In the genomic region with DNA sequence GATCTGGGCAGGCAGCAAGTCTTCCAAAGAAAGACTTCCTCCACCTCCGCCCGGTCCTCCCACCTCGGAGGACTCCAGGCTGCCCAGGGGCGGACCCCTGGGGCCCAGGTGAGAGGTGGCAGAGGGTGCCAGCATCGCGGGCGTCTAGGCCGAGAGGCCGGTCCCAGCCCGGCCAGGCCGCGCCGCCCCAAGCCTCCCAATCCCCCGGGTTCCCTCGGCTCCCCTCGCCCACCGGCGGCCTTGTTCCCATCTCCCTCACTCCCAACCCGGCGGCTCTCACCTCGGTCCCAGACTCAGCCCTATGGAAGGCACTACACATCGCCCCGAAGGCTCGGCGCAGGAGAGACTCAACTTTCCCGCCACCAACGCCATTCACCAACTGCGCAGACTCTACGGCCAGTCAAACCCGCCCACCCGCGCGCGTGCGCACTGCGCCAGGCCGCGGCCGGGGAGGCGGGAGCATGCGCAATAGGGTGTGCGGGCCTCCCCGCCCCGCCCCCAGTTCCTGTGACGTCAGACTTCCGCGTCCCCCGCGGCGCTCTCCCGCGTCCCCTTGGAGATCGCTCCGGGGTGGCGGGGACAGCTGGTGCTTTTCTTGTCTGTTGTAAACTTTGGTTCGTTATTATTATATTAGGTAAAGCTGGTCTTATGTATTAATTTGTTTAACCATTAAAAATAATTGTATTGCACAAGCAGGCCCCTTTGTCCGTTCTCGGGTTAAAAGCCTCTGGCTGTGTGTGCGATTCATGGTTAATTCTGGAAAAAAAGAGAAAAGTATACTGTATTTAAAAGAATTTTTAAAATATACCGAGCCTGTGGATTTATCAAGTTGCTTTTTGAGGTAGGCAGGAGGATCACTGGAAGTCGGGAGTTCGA, we compare ENCODE assay signal across 1 cellular context.
TF ChIP-seq lines count a peak whose summit lies in the region.

A gene (minus strand): TSS at position 381 of the 876 bp plus-strand sequence. CDS start 62 bp downstream, at position 319.

TF ChIP-seq in HepG2, 621 proteins besides CTCF, POLR2A, EP300 and RAD21 (continued from another document and continues in another):
- no peak for TF ChIP-seq PITX1 (CRISPR knock-in tag; IDR thresholded peaks at IDR 0.05)
- TF ChIP-seq, protein P1, sequence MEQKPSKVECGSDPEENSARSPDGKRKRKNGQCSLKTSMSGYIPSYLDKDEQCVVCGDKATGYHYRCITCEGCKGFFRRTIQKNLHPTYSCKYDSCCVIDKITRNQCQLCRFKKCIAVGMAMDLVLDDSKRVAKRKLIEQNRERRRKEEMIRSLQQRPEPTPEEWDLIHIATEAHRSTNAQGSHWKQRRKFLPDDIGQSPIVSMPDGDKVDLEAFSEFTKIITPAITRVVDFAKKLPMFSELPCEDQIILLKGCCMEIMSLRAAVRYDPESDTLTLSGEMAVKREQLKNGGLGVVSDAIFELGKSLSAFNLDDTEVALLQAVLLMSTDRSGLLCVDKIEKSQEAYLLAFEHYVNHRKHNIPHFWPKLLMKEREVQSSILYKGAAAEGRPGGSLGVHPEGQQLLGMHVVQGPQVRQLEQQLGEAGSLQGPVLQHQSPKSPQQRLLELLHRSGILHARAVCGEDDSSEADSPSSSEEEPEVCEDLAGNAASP (CRISPR knock-in tag; IDR thresholded peaks at IDR 0.05; ENCODE audit: borderline replicate concordance), result 0 out of 2 replicates have a peak, but pooled peaks have one; percentile 42
- peak; percentile 82 for TF ChIP-seq YEATS2 (CRISPR knock-in tag; IDR thresholded peaks at IDR 0.05; ENCODE audit: borderline replicate concordance)
- 0 out of 2 replicates have a peak, but pooled peaks have one; percentile 28 for TF ChIP-seq ZNF552 (CRISPR knock-in tag; IDR thresholded peaks at IDR 0.05; ENCODE audit: borderline replicate concordance)
- TF ChIP-seq ZNF878 (CRISPR knock-in tag; IDR thresholded peaks at IDR 0.05), result peak; percentile 19; the same call in 1 of the 2 replicates
- TF ChIP-seq ZMYM3 (CRISPR knock-in tag; IDR thresholded peaks at IDR 0.05), result 0 out of 2 replicates have a peak, but pooled peaks have one; percentile 8
- peak; percentile 70 for TF ChIP-seq TAF1 (CRISPR knock-in tag; IDR thresholded peaks at IDR 0.05)
- TF ChIP-seq SMYD3 (CRISPR knock-in tag; IDR thresholded peaks at IDR 0.05), result no peak
- peak; percentile 83 for TF ChIP-seq ASH2L (IDR thresholded peaks at IDR 0.05; ENCODE audit: insufficient read length, low read depth, low read length)
- TF ChIP-seq ZNF670 (CRISPR knock-in tag; IDR thresholded peaks at IDR 0.05; ENCODE audit: borderline replicate concordance), result 0 out of 2 replicates have a peak, but pooled peaks have one; percentile 49
- TF ChIP-seq, protein P2, sequence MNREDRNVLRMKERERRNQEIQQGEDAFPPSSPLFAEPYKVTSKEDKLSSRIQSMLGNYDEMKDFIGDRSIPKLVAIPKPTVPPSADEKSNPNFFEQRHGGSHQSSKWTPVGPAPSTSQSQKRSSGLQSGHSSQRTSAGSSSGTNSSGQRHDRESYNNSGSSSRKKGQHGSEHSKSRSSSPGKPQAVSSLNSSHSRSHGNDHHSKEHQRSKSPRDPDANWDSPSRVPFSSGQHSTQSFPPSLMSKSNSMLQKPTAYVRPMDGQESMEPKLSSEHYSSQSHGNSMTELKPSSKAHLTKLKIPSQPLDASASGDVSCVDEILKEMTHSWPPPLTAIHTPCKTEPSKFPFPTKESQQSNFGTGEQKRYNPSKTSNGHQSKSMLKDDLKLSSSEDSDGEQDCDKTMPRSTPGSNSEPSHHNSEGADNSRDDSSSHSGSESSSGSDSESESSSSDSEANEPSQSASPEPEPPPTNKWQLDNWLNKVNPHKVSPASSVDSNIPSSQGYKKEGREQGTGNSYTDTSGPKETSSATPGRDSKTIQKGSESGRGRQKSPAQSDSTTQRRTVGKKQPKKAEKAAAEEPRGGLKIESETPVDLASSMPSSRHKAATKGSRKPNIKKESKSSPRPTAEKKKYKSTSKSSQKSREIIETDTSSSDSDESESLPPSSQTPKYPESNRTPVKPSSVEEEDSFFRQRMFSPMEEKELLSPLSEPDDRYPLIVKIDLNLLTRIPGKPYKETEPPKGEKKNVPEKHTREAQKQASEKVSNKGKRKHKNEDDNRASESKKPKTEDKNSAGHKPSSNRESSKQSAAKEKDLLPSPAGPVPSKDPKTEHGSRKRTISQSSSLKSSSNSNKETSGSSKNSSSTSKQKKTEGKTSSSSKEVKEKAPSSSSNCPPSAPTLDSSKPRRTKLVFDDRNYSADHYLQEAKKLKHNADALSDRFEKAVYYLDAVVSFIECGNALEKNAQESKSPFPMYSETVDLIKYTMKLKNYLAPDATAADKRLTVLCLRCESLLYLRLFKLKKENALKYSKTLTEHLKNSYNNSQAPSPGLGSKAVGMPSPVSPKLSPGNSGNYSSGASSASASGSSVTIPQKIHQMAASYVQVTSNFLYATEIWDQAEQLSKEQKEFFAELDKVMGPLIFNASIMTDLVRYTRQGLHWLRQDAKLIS (CRISPR knock-in tag; IDR thresholded peaks at IDR 0.05), result no peak
- peak; percentile 54; the same call in 1 of the 2 replicates for TF ChIP-seq REPIN1 (CRISPR knock-in tag; IDR thresholded peaks at IDR 0.05; ENCODE audit: borderline replicate concordance, low read depth)
- no peak for TF ChIP-seq ZNF354B (CRISPR knock-in tag; IDR thresholded peaks at IDR 0.05)
- TF ChIP-seq SP2 (CRISPR knock-in tag; IDR thresholded peaks at IDR 0.05), result peak; percentile 78
- TF ChIP-seq ZNF652 (CRISPR knock-in tag; IDR thresholded peaks at IDR 0.05; ENCODE audit: borderline replicate concordance, low read depth), result 0 out of 2 replicates have a peak, but pooled peaks have one; percentile 21
- TF ChIP-seq, protein P3, sequence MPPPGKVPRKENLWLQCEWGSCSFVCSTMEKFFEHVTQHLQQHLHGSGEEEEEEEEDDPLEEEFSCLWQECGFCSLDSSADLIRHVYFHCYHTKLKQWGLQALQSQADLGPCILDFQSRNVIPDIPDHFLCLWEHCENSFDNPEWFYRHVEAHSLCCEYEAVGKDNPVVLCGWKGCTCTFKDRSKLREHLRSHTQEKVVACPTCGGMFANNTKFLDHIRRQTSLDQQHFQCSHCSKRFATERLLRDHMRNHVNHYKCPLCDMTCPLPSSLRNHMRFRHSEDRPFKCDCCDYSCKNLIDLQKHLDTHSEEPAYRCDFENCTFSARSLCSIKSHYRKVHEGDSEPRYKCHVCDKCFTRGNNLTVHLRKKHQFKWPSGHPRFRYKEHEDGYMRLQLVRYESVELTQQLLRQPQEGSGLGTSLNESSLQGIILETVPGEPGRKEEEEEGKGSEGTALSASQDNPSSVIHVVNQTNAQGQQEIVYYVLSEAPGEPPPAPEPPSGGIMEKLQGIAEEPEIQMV (CRISPR knock-in tag; IDR thresholded peaks at IDR 0.05; ENCODE audit: low read depth), result peak; percentile 74; the same call in 1 of the 2 replicates
- peak; percentile 81 for TF ChIP-seq POGZ (CRISPR knock-in tag; IDR thresholded peaks at IDR 0.05)
- peak; percentile 78; the same call in 1 of the 2 replicates for TF ChIP-seq ARNT2 (CRISPR knock-in tag; IDR thresholded peaks at IDR 0.05; ENCODE audit: low read depth)
- TF ChIP-seq TBL1XR1 (IDR thresholded peaks at IDR 0.05; ENCODE audit: borderline replicate concordance, low read length, partially characterized antibody), result no peak
- 0 out of 2 replicates have a peak, but pooled peaks have one; percentile 86 for TF ChIP-seq ZZZ3 (CRISPR knock-in tag; IDR thresholded peaks at IDR 0.05; ENCODE audit: borderline replicate concordance)
- TF ChIP-seq ZBTB38 (CRISPR knock-in tag; IDR thresholded peaks at IDR 0.05), result peak; percentile 72; the same call in 1 of the 2 replicates
- TF ChIP-seq CEBPB (IDR thresholded peaks at IDR 0.05; ENCODE audit: borderline replicate concordance, low read depth, low read length), result no peak
- no peak for TF ChIP-seq SP1 (IDR thresholded peaks at IDR 0.05)
- TF ChIP-seq SP1 (CRISPR knock-in tag; IDR thresholded peaks at IDR 0.05), result peak; percentile 63; the same call in 1 of the 2 replicates
- TF ChIP-seq KLF11 (CRISPR knock-in tag; IDR thresholded peaks at IDR 0.05), result 0 out of 2 replicates have a peak, but pooled peaks have one; percentile 58
- TF ChIP-seq ZNF543 (CRISPR knock-in tag; IDR thresholded peaks at IDR 0.05), result peak; percentile 68; the same call in 1 of the 2 replicates
- TF ChIP-seq MEIS1 (CRISPR knock-in tag; IDR thresholded peaks at IDR 0.05; ENCODE audit: borderline replicate concordance), result peak; percentile 63
- TF ChIP-seq, protein P4, sequence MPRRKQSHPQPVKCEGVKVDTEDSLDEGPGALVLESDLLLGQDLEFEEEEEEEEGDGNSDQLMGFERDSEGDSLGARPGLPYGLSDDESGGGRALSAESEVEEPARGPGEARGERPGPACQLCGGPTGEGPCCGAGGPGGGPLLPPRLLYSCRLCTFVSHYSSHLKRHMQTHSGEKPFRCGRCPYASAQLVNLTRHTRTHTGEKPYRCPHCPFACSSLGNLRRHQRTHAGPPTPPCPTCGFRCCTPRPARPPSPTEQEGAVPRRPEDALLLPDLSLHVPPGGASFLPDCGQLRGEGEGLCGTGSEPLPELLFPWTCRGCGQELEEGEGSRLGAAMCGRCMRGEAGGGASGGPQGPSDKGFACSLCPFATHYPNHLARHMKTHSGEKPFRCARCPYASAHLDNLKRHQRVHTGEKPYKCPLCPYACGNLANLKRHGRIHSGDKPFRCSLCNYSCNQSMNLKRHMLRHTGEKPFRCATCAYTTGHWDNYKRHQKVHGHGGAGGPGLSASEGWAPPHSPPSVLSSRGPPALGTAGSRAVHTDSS (CRISPR knock-in tag; conservative IDR thresholded peaks at IDR 0.05), result 0 out of 2 replicates have a peak, but pooled peaks have one; percentile 69
- peak; percentile 45 for TF ChIP-seq BCL6 (CRISPR knock-in tag; IDR thresholded peaks at IDR 0.05)
- TF ChIP-seq ZNF232 (CRISPR knock-in tag; IDR thresholded peaks at IDR 0.05; ENCODE audit: borderline replicate concordance), result peak; percentile 78; the same call in 1 of the 2 replicates
- peak; percentile 83 for TF ChIP-seq ERF (CRISPR knock-in tag; IDR thresholded peaks at IDR 0.05)
- peak; percentile 69 for TF ChIP-seq HOXD1 (CRISPR knock-in tag; IDR thresholded peaks at IDR 0.05)
- TF ChIP-seq ZNF350 (CRISPR knock-in tag; IDR thresholded peaks at IDR 0.05; ENCODE audit: borderline replicate concordance, low read depth), result peak; percentile 54; the same call in 1 of the 2 replicates
- TF ChIP-seq ZNF713 (CRISPR knock-in tag; IDR thresholded peaks at IDR 0.05), result 0 out of 2 replicates have a peak, but pooled peaks have one; percentile 41
- peak; percentile 34; the same call in 1 of the 2 replicates for TF ChIP-seq TARDBP (CRISPR knock-in tag; IDR thresholded peaks at IDR 0.05)
- TF ChIP-seq, protein P5, sequence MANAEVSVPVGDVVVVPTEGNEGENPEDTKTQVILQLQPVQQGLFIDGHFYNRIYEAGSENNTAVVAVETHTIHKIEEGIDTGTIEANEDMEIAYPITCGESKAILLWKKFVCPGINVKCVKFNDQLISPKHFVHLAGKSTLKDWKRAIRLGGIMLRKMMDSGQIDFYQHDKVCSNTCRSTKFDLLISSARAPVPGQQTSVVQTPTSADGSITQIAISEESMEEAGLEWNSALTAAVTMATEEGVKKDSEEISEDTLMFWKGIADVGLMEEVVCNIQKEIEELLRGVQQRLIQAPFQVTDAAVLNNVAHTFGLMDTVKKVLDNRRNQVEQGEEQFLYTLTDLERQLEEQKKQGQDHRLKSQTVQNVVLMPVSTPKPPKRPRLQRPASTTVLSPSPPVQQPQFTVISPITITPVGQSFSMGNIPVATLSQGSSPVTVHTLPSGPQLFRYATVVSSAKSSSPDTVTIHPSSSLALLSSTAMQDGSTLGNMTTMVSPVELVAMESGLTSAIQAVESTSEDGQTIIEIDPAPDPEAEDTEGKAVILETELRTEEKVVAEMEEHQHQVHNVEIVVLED (CRISPR knock-in tag; IDR thresholded peaks at IDR 0.05; ENCODE audit: borderline replicate concordance), result peak; percentile 73
- 0 out of 2 replicates have a peak, but pooled peaks have one; percentile 36 for TF ChIP-seq TOE1 (CRISPR knock-in tag; IDR thresholded peaks at IDR 0.05)
- 0 out of 2 replicates have a peak, but pooled peaks have one; percentile 39 for TF ChIP-seq ZNF180 (CRISPR knock-in tag; IDR thresholded peaks at IDR 0.05; ENCODE audit: borderline replicate concordance, low read depth)
- TF ChIP-seq HDAC1 (CRISPR knock-in tag; IDR thresholded peaks at IDR 0.05), result peak; percentile 99
- TF ChIP-seq, protein P6, sequence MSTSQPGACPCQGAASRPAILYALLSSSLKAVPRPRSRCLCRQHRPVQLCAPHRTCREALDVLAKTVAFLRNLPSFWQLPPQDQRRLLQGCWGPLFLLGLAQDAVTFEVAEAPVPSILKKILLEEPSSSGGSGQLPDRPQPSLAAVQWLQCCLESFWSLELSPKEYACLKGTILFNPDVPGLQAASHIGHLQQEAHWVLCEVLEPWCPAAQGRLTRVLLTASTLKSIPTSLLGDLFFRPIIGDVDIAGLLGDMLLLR (CRISPR knock-in tag; IDR thresholded peaks at IDR 0.05), result peak; percentile 56; the same call in 1 of the 2 replicates
- TF ChIP-seq ZNF816 (CRISPR knock-in tag; IDR thresholded peaks at IDR 0.05; ENCODE audit: borderline replicate concordance), result peak; percentile 59; the same call in 1 of the 2 replicates
- TF ChIP-seq MXD4 (CRISPR knock-in tag; IDR thresholded peaks at IDR 0.05), result peak; percentile 87
- TF ChIP-seq ZNF101 (CRISPR knock-in tag; IDR thresholded peaks at IDR 0.05; ENCODE audit: borderline replicate concordance, low read depth), result 0 out of 2 replicates have a peak, but pooled peaks have one; percentile 41
- no peak; the same call in 1 of the 2 replicates for TF ChIP-seq ZFP82 (CRISPR knock-in tag; IDR thresholded peaks at IDR 0.05; ENCODE audit: borderline replicate concordance)
- TF ChIP-seq, protein P7, sequence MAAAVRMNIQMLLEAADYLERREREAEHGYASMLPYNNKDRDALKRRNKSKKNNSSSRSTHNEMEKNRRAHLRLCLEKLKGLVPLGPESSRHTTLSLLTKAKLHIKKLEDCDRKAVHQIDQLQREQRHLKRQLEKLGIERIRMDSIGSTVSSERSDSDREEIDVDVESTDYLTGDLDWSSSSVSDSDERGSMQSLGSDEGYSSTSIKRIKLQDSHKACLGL (CRISPR knock-in tag; IDR thresholded peaks at IDR 0.05), result peak; percentile 89
- no peak for TF ChIP-seq NR1H2 (CRISPR knock-in tag; IDR thresholded peaks at IDR 0.05; ENCODE audit: borderline replicate concordance, low read depth)
- TF ChIP-seq ZNF660 (CRISPR knock-in tag; IDR thresholded peaks at IDR 0.05; ENCODE audit: borderline replicate concordance, low read depth), result no peak
- TF ChIP-seq, protein P8, sequence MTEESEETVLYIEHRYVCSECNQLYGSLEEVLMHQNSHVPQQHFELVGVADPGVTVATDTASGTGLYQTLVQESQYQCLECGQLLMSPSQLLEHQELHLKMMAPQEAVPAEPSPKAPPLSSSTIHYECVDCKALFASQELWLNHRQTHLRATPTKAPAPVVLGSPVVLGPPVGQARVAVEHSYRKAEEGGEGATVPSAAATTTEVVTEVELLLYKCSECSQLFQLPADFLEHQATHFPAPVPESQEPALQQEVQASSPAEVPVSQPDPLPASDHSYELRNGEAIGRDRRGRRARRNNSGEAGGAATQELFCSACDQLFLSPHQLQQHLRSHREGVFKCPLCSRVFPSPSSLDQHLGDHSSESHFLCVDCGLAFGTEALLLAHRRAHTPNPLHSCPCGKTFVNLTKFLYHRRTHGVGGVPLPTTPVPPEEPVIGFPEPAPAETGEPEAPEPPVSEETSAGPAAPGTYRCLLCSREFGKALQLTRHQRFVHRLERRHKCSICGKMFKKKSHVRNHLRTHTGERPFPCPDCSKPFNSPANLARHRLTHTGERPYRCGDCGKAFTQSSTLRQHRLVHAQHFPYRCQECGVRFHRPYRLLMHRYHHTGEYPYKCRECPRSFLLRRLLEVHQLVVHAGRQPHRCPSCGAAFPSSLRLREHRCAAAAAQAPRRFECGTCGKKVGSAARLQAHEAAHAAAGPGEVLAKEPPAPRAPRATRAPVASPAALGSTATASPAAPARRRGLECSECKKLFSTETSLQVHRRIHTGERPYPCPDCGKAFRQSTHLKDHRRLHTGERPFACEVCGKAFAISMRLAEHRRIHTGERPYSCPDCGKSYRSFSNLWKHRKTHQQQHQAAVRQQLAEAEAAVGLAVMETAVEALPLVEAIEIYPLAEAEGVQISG (CRISPR knock-in tag; IDR thresholded peaks at IDR 0.05), result peak; percentile 73
- peak; percentile 20 to 36; a peak in 1 of 4 replicates for TF ChIP-seq KLF16 (CRISPR knock-in tag; IDR thresholded peaks at IDR 0.05)
